20 cellular contexts compared by ENCODE assay signal in the genomic region with DNA sequence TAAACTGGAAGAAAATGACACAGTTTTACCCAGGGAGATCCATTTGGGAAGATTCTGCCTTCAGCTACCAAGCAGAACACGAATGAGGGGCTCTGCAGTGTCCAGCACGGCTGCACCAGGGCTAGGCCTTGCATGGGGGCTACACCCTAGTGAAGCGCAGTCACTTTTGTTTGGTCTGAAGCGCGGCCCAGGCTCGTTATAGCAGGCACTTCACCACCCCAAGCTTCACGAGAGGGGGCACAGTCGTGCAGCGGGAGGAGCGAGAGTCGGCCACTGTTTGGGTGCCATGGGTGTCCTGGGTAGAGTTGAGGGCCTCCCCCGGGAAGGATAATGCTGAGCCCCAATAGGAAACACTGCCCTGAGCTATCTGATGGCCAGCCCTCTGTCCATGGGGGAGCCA. TPM values are rescaled to one million over a fixed set of nuclear protein-coding genes. Genes with fewer than 3 reads are reported as not detected.
DNase-seq lines count a peak whose midpoint lies in the region; ATAC-seq and TF ChIP-seq lines count a peak whose summit lies in the region.
"Had no signal": no experiment of that assay in that cellular context is flagged by ENCODE, and none has a peak within 500 bp of the region (broad histone marks: within the 10 kb centered on the region; RNA-seq: fewer than 3 reads in every experiment).

No MANE protein-coding gene starts in this region.

- no peak overlapping the region for H3K23ac ChIP-seq in mesendoderm (ENCODE audit: low read length)

- H3K4ac ChIP-seq in mesendoderm (ENCODE audit: low read depth, low read length): no peak overlapping the region

- ATAC-seq in natural killer cell (no peak), T-cell (replicated peaks in 1 of 4) (no peak)
- ATAC-seq in natural killer cell treated with Interleukin-12 subunit alpha and Interleukin-12 subunit beta and Interleukin-15 and Interleukin-18, amount 100 ng/mL, for 72 hours: no peak
- ATAC-seq: activated CD4-positive, alpha-beta T cell treated with anti-CD3 and anti-CD28 coated beads for 36 hours; gastroesophageal sphincter had no signal

- H3K27ac ChIP-seq in mesendoderm (ENCODE audit: low read depth, low read length) (peak overlapping the region; percentile 16), dorsolateral prefrontal cortex (no peak overlapping the region)
- H3K27ac ChIP-seq: gastroesophageal sphincter, sigmoid colon, uterus had no signal

- H3K4me1 Mint-ChIP-seq in natural killer cell (peaks cover 29 to 53% of the 10 kb centered on the region in 2 donors), T-cell (peaks cover 37 to 51% (median 48%) of the 10 kb centered on the region in 3 donors)
- peaks cover 26 to 39% of the 10 kb centered on the region in 2 donors for H3K4me1 Mint-ChIP-seq in natural killer cell treated with Interleukin-12 subunit alpha and Interleukin-12 subunit beta and Interleukin-15 and Interleukin-18, amount 100 ng/mL, for 72 hours (ENCODE audit: low read depth in 2 of 2)
- peaks cover 19% of the 10 kb centered on the region for H3K4me1 Mint-ChIP-seq in T-helper 2 cell treated with Interferon-gamma antibody and Interleukin-4, amounts not matched to agents 5 μg/mL and 100 μg/mL, for 36 hours (ENCODE audit: low read depth)

- H3K4me3 Mint-ChIP-seq in natural killer cell (no peak overlapping the region), T-cell (no peak overlapping the region)
- no peak overlapping the region for H3K4me3 Mint-ChIP-seq in natural killer cell treated with Interleukin-12 subunit alpha and Interleukin-12 subunit beta and Interleukin-15 and Interleukin-18, amount 100 ng/mL, for 72 hours
- H3K4me3 Mint-ChIP-seq in T-helper 2 cell treated with Interferon-gamma antibody and Interleukin-4, amounts not matched to agents 5 μg/mL and 100 μg/mL, for 36 hours: no peak overlapping the region
- H3K4me3 Mint-ChIP-seq: activated CD4-positive, alpha-beta T cell treated with anti-CD3 and anti-CD28 coated beads for 36 hours had no signal

- H3K18ac ChIP-seq in mesendoderm (ENCODE audit: low read length): no peak overlapping the region

- no CpG with 5 or more reads among the region's 12 CpGs for WGBS in mesendoderm (ENCODE audit: extremely low coverage, insufficient coverage, low lambda C conversion rate)

- TF ChIP-seq CTCF in natural killer cell (IDR thresholded peaks at IDR 0.05) (no peak), dorsolateral prefrontal cortex (IDR thresholded peaks at IDR 0.05 in 54 of 56, conservative IDR thresholded peaks at IDR 0.05 in 2 of 56; ENCODE audit: low read depth in 1 of 56, partially characterized antibody in 56 of 56) (no peak)

- H3K79me1 ChIP-seq in mesendoderm (ENCODE audit: low read length): peaks cover 13% of the 10 kb centered on the region

- POLR2A ChIA-PET in T-cell (lab: Charles Lee): interaction anchor here in 1 of 2 donors (0.5 kb wide), 1 partner anchor 1359 kb away, joined by 3 read pairs; no protein-coding TSS in a partner anchor

- H3K27me3 ChIP-seq in mesendoderm (ENCODE audit: insufficient read depth, low read length, poor library complexity) (no peaks in the 10 kb centered on the region), dorsolateral prefrontal cortex (no peaks in the 10 kb centered on the region)
- H3K27me3 ChIP-seq: gastroesophageal sphincter, sigmoid colon, uterus had no signal

- no peak overlapping the region for H3K56ac ChIP-seq in mesendoderm (ENCODE audit: low read length)

- peaks cover 3% of the 10 kb centered on the region for H3K79me2 ChIP-seq in mesendoderm (ENCODE audit: control insufficient read depth, insufficient read depth, low read length)

- H3K27me3 Mint-ChIP-seq in natural killer cell (ENCODE audit: low read depth in 2 of 2) (no peaks in the 10 kb centered on the region), T-cell (no peaks in the 10 kb centered on the region)
- H3K27me3 Mint-ChIP-seq in natural killer cell treated with Interleukin-12 subunit alpha and Interleukin-12 subunit beta and Interleukin-15 and Interleukin-18, amount 100 ng/mL, for 72 hours: no peaks in the 10 kb centered on the region
- H3K27me3 Mint-ChIP-seq in T-helper 2 cell treated with Interferon-gamma antibody and Interleukin-4, amounts not matched to agents 5 μg/mL and 100 μg/mL, for 36 hours (ENCODE audit: low read depth): no peaks in the 10 kb centered on the region
- H3K27me3 Mint-ChIP-seq: activated CD4-positive, alpha-beta T cell treated with anti-CD3 and anti-CD28 coated beads for 36 hours had no signal

- H3K9me3 Mint-ChIP-seq in natural killer cell: no peaks in the 10 kb centered on the region
- no peaks in the 10 kb centered on the region for H3K9me3 Mint-ChIP-seq in natural killer cell treated with Interleukin-12 subunit alpha and Interleukin-12 subunit beta and Interleukin-15 and Interleukin-18, amount 100 ng/mL, for 72 hours
- H3K9me3 Mint-ChIP-seq in T-cell: no peaks in the 10 kb centered on the region
- H3K9me3 Mint-ChIP-seq in T-helper 2 cell treated with Interferon-gamma antibody and Interleukin-4, amounts not matched to agents 5 μg/mL and 100 μg/mL, for 36 hours: no peaks in the 10 kb centered on the region

- no peak overlapping the region for H2AK5ac ChIP-seq in mesendoderm (ENCODE audit: low read length)

- H2BK5ac ChIP-seq in mesendoderm (ENCODE audit: low read length): no peak overlapping the region

- H3K36me3 ChIP-seq in mesendoderm (ENCODE audit: control insufficient read depth, insufficient read depth, low read length): peaks cover 5% of the 10 kb centered on the region
- H3K36me3 ChIP-seq: uterus had no signal

- CTCF ChIA-PET in T-cell (lab: Charles Lee): no interaction called here

- no peak overlapping the region for H4K8ac ChIP-seq in mesendoderm (ENCODE audit: low read depth, low read length)

- H2BK15ac ChIP-seq in mesendoderm (replicated peaks; ENCODE audit: low read depth): no peak overlapping the region

- H3K4me1 ChIP-seq in mesendoderm (ENCODE audit: control insufficient read depth, low read depth, low read length): no peaks in the 10 kb centered on the region
- H3K4me1 ChIP-seq: sigmoid colon, uterus had no signal

- no peak overlapping the region for H3K4me3 ChIP-seq in mesendoderm (ENCODE audit: low read length)
- no peak overlapping the region for H3K4me3 ChIP-seq in dorsolateral prefrontal cortex
- H3K4me3 ChIP-seq: gastroesophageal sphincter, sigmoid colon, uterus had no signal

- H2BK120ac ChIP-seq in mesendoderm (ENCODE audit: low read depth, low read length): no peak overlapping the region

- H3K4me2 ChIP-seq in mesendoderm (ENCODE audit: low read length): no peak overlapping the region

- H3K36me3 Mint-ChIP-seq in natural killer cell: no peaks in the 10 kb centered on the region
- peaks cover 8% of the 10 kb centered on the region for H3K36me3 Mint-ChIP-seq in natural killer cell treated with Interleukin-12 subunit alpha and Interleukin-12 subunit beta and Interleukin-15 and Interleukin-18, amount 100 ng/mL, for 72 hours
- H3K36me3 Mint-ChIP-seq in T-cell: peaks cover 28% of the 10 kb centered on the region
- H3K36me3 Mint-ChIP-seq in T-helper 2 cell treated with Interferon-gamma antibody and Interleukin-4, amounts not matched to agents 5 μg/mL and 100 μg/mL, for 36 hours (ENCODE audit: low read depth): peaks cover 12% of the 10 kb centered on the region

- DNase-seq in natural killer cell (no peak), T-cell (no peak), mesendoderm (no peak), dorsolateral prefrontal cortex (no peak), NCI-H82 (lab: John Stamatoyannopoulos, UW) (no peak), DMS114 treated with DMSO at 0.1 percent for 48 hours (lab: John Stamatoyannopoulos, UW; ENCODE audit: unreplicated experiment) (no peak)
- no peak for DNase-seq in natural killer cell treated with Interleukin-12 subunit alpha and Interleukin-12 subunit beta and Interleukin-15 and Interleukin-18, amount 100 ng/mL, for 72 hours (ENCODE audit: low spot score)
- no peak for DNase-seq in T-helper 2 cell treated with Interferon-gamma antibody and Interleukin-4, amounts not matched to agents 5 μg/mL and 100 μg/mL, for 36 hours (ENCODE audit: low spot score)
- DNase-seq: activated CD4-positive, alpha-beta T cell treated with anti-CD3 and anti-CD28 coated beads for 36 hours; activated T-cell treated with anti-CD3 and anti-CD28 coated beads for 4 hours; midbrain; NCI-H446; occipital lobe; sigmoid colon; stimulated activated CD4-positive, alpha-beta T cell treated with anti-CD3 and anti-CD28 coated beads, Interleukin-1b, Interleukin-23, amount 100 ng/mL, for 48 hours; uterus had no signal

- intact Hi-C loops in natural killer cell (cut with micrococcal nuclease): no loop called here
- intact Hi-C loops in dorsolateral prefrontal cortex (cut with DNase I): no loop called here

- H3K27ac Mint-ChIP-seq in natural killer cell: peak overlapping the region; percentile 96 to 97
- no peak overlapping the region for H3K27ac Mint-ChIP-seq in natural killer cell treated with Interleukin-12 subunit alpha and Interleukin-12 subunit beta and Interleukin-15 and Interleukin-18, amount 100 ng/mL, for 72 hours
- peak overlapping the region; percentile 40 to 82 for H3K27ac Mint-ChIP-seq in T-cell
- H3K27ac Mint-ChIP-seq in T-helper 2 cell treated with Interferon-gamma antibody and Interleukin-4, amounts not matched to agents 5 μg/mL and 100 μg/mL, for 36 hours: no peak overlapping the region
- H3K27ac Mint-ChIP-seq: activated CD4-positive, alpha-beta T cell treated with anti-CD3 and anti-CD28 coated beads for 36 hours had no signal

- no peak overlapping the region for H4K5ac ChIP-seq in mesendoderm (ENCODE audit: low read length)

- no peak overlapping the region for H3K9ac ChIP-seq in mesendoderm (ENCODE audit: low read length)

RNA-seq across cellular contexts. Expression of a gene that starts 21.6 kb away (rescaled TPM):
- total RNA-seq in natural killer cell (1 to 10 TPM in 2 of 3 donors, under 1 TPM in 1; 0.61 to 3.0 (median 1.2) TPM), T-cell (under 1 TPM in 3 of 5 donors, not detected in 2; 0.35 to 0.93 (median 0.39) TPM), dorsolateral prefrontal cortex (under 1 TPM in 2 of 120 experiments, not detected in 118; 0.47 to 0.80 TPM)
- 1 to 10 TPM in 1 of 2 donors, under 1 TPM in 1; 0.64 to 1.0 TPM for total RNA-seq in natural killer cell treated with Interleukin-12 subunit alpha and Interleukin-12 subunit beta and Interleukin-15 and Interleukin-18, amount 100 ng/mL, for 72 hours
- 0.15 TPM for polyA plus RNA-seq in mesendoderm (2013, experiment 1 of 2)
- 0.21 TPM for polyA plus RNA-seq in mesendoderm (2013, experiment 2 of 2)
- total RNA-seq: esophagus mucosa, gastroesophageal sphincter, MCF 10A, occipital lobe, RPMI7951, sigmoid colon, uterus had no signal

RNA-seq across cellular contexts. Expression of a gene that starts 34.1 kb away (rescaled TPM):
- 1,000 to 10,000 TPM; 1,001 to 1,351 (median 1,051) TPM for total RNA-seq in natural killer cell
- 100 to 1,000 TPM; 268 to 386 TPM for total RNA-seq in natural killer cell treated with Interleukin-12 subunit alpha and Interleukin-12 subunit beta and Interleukin-15 and Interleukin-18, amount 100 ng/mL, for 72 hours
- 100 to 1,000 TPM; 271 to 456 (median 403) TPM for total RNA-seq in T-cell
- 78.8 TPM for polyA plus RNA-seq in mesendoderm (2013, experiment 1 of 2)
- 83.5 TPM for polyA plus RNA-seq in mesendoderm (2013, experiment 2 of 2)
- total RNA-seq in dorsolateral prefrontal cortex: 10 to 100 TPM in 119 of 120 experiments, 1 to 10 TPM in 1; 8.7 to 94.0 (median 30.1) TPM

RNA-seq across cellular contexts. Expression of a gene that starts 46.2 kb away (rescaled TPM):
- total RNA-seq in natural killer cell (100 to 1,000 TPM; 176 to 271 (median 185) TPM), T-cell (10 to 100 TPM; 52.3 to 81.4 (median 63.4) TPM), dorsolateral prefrontal cortex (100 to 1,000 TPM in 5 of 120 experiments, 10 to 100 TPM in 115; 44.3 to 110 (median 70.6) TPM)
- 100 to 1,000 TPM in 1 of 2 donors, 10 to 100 TPM in 1; 77.2 to 124 TPM for total RNA-seq in natural killer cell treated with Interleukin-12 subunit alpha and Interleukin-12 subunit beta and Interleukin-15 and Interleukin-18, amount 100 ng/mL, for 72 hours
- 73.3 TPM for polyA plus RNA-seq in mesendoderm (2013, experiment 1 of 2)
- 73.9 TPM for polyA plus RNA-seq in mesendoderm (2013, experiment 2 of 2)

RNA-seq across cellular contexts. Expression of a gene that starts 46.5 kb away (rescaled TPM):
- 100 to 1,000 TPM; 125 to 130 (median 126) TPM for total RNA-seq in natural killer cell
- total RNA-seq in natural killer cell treated with Interleukin-12 subunit alpha and Interleukin-12 subunit beta and Interleukin-15 and Interleukin-18, amount 100 ng/mL, for 72 hours: 100 to 1,000 TPM in 1 of 2 donors, 10 to 100 TPM in 1; 85.0 to 148 TPM
- 100 to 1,000 TPM in 2 of 5 donors, 10 to 100 TPM in 3; 87.0 to 111 (median 91.5) TPM for total RNA-seq in T-cell
- 44.2 TPM for polyA plus RNA-seq in mesendoderm (2013, experiment 1 of 2)
- 44.8 TPM for polyA plus RNA-seq in mesendoderm (2013, experiment 2 of 2)
- 10 to 100 TPM; 29.2 to 64.6 (median 46.8) TPM for total RNA-seq in dorsolateral prefrontal cortex

Comparison
In these comparisons a context has a peak if more than half of its experiments do, and no peak if none do; other contexts are left out.
1. H3K27ac Mint-ChIP-seq: peak in natural killer cell (2 of 2) and T-cell (2 of 2); none in natural killer cell treated with Interleukin-12 subunit alpha and Interleukin-12 subunit beta and Interleukin-15 and Interleukin-18, amount 100 ng/mL, for 72 hours (0 of 2) and T-helper 2 cell treated with Interferon-gamma antibody and Interleukin-4, amounts not matched to agents 5 μg/mL and 100 μg/mL, for 36 hours (single experiment).